In genomic region chr10:13163859-13164258, GRCh38 we compare ENCODE assay signal across 11 cellular contexts. TPM values are rescaled to one million over a fixed set of nuclear protein-coding genes. Genes with fewer than 3 reads are reported as not detected.
DNase-seq lines count a peak whose midpoint lies in the region; TF ChIP-seq lines count a peak whose summit lies in the region.
"Had no signal": no experiment of that assay in that cellular context is flagged by ENCODE, and none has a peak within 500 bp of the region (broad histone marks: within the 10 kb centered on the region; RNA-seq: fewer than 3 reads in every experiment).

No MANE protein-coding gene starts in this region.

- H3K27ac Mint-ChIP-seq in activated CD4-positive, alpha-beta T cell treated with anti-CD3 and anti-CD28 coated beads, Interleukin-2, amount 10 ng/mL, durations not matched to agents 7 days and 5 days, result no peak overlapping the region
- H3K27ac Mint-ChIP-seq in activated CD4-positive, alpha-beta T cell treated with anti-CD3 and anti-CD28 coated beads, Interleukin-2, amount 10 ng/mL, durations not matched to agents 24 days and 14 days, result no peak overlapping the region
- H3K27ac Mint-ChIP-seq in activated naive CD4-positive, alpha-beta T cell treated with anti-CD3 and anti-CD28 coated beads, Interleukin-2, amount 10 ng/mL, durations not matched to agents 7 days and 5 days, result no peak overlapping the region

- H3K4me1 Mint-ChIP-seq in activated CD4-positive, alpha-beta T cell treated with anti-CD3 and anti-CD28 coated beads, Interleukin-2, amount 10 ng/mL, durations not matched to agents 7 days and 5 days, result peaks cover 45% of the 10 kb centered on the region
- peaks cover 23% of the 10 kb centered on the region for H3K4me1 Mint-ChIP-seq in activated CD4-positive, alpha-beta T cell treated with anti-CD3 and anti-CD28 coated beads, Interleukin-2, amount 10 ng/mL, durations not matched to agents 24 days and 14 days
- H3K4me1 Mint-ChIP-seq in activated naive CD4-positive, alpha-beta T cell treated with anti-CD3 and anti-CD28 coated beads, Interleukin-2, amount 10 ng/mL, durations not matched to agents 7 days and 5 days, result peaks cover 34% of the 10 kb centered on the region

- intact Hi-C loops in activated CD4-positive, alpha-beta T cell treated with anti-CD3 and anti-CD28 coated beads, Interleukin-2, amount 10 ng/mL, durations not matched to agents 24 days and 14 days (cut with micrococcal nuclease), result loop anchor here (1.0 kb wide), 1 partner anchor 22 kb away; no protein-coding TSS in a partner anchor

- no peak overlapping the region for H3K4me3 ChIP-seq in osteoblast (ENCODE audit: insufficient read depth, low read length)

- POLR2A ChIA-PET in activated CD4-positive, alpha-beta T cell treated with anti-CD3 and anti-CD28 coated beads, Interleukin-2, amount 10 ng/mL, durations not matched to agents 7 days and 5 days (lab: Charles Lee), result no interaction called here

- CTCF ChIA-PET in activated CD4-positive, alpha-beta T cell treated with anti-CD3 and anti-CD28 coated beads, Interleukin-2, amount 10 ng/mL, durations not matched to agents 7 days and 5 days (lab: Charles Lee), result interaction anchor here (1.4 kb wide), 1 partner anchor 136 kb away, joined by 3 read pairs; the partner anchor contains the start of gene PHYH
- CTCF ChIA-PET in activated naive CD4-positive, alpha-beta T cell treated with anti-CD3 and anti-CD28 coated beads, Interleukin-2, amount 10 ng/mL, durations not matched to agents 7 days and 5 days (lab: Charles Lee), result no interaction called here

- peak overlapping the region; percentile 18 for H3K4me3 Mint-ChIP-seq in activated CD4-positive, alpha-beta T cell treated with anti-CD3 and anti-CD28 coated beads, Interleukin-2, amount 10 ng/mL, durations not matched to agents 7 days and 5 days
- no peak overlapping the region for H3K4me3 Mint-ChIP-seq in activated CD4-positive, alpha-beta T cell treated with anti-CD3 and anti-CD28 coated beads, Interleukin-2, amount 10 ng/mL, durations not matched to agents 24 days and 14 days
- peak overlapping the region; percentile 17 for H3K4me3 Mint-ChIP-seq in activated naive CD4-positive, alpha-beta T cell treated with anti-CD3 and anti-CD28 coated beads, Interleukin-2, amount 10 ng/mL, durations not matched to agents 7 days and 5 days

- peaks cover 13% of the 10 kb centered on the region for H3K4me1 ChIP-seq in osteoblast (ENCODE audit: insufficient read depth, low read length)

- DNase-seq in activated CD4-positive, alpha-beta T cell treated with anti-CD3 and anti-CD28 coated beads, Interleukin-2, amount 10 ng/mL, durations not matched to agents 7 days and 5 days, result no peak
- DNase-seq in activated CD4-positive, alpha-beta T cell treated with anti-CD3 and anti-CD28 coated beads, Interleukin-2, amount 10 ng/mL, durations not matched to agents 24 days and 14 days, result no peak
- no peak for DNase-seq in activated naive CD4-positive, alpha-beta T cell treated with anti-CD3 and anti-CD28 coated beads, Interleukin-2, amount 10 ng/mL, durations not matched to agents 7 days and 5 days
- DNase-seq in activated naive CD4-positive, alpha-beta T cell treated with Interleukin-2 at 50 U/mL for 16 hours, result no peak
- DNase-seq in osteoblast (ENCODE audit: insufficient read length, low spot score, missing footprints), result no peak
- no peak for DNase-seq in NCI-H510A (lab: John Stamatoyannopoulos, UW)
- DNase-seq in DMS79 (lab: John Stamatoyannopoulos, UW), result no peak
- DNase-seq: Caco-2; CD8-positive, alpha-beta memory T cell had no signal

- no peaks in the 10 kb centered on the region for H3K9me3 ChIP-seq in osteoblast (ENCODE audit: low read depth, low read length)
- H3K9me3 ChIP-seq: Caco-2 had no signal

- H3K36me3 Mint-ChIP-seq in activated CD4-positive, alpha-beta T cell treated with anti-CD3 and anti-CD28 coated beads, Interleukin-2, amount 10 ng/mL, durations not matched to agents 7 days and 5 days (ENCODE audit: low read depth), result peaks cover 28% of the 10 kb centered on the region
- peaks cover 28% of the 10 kb centered on the region for H3K36me3 Mint-ChIP-seq in activated CD4-positive, alpha-beta T cell treated with anti-CD3 and anti-CD28 coated beads, Interleukin-2, amount 10 ng/mL, durations not matched to agents 24 days and 14 days (ENCODE audit: low read depth)
- peaks cover 19% of the 10 kb centered on the region for H3K36me3 Mint-ChIP-seq in activated naive CD4-positive, alpha-beta T cell treated with anti-CD3 and anti-CD28 coated beads, Interleukin-2, amount 10 ng/mL, durations not matched to agents 7 days and 5 days

- no peaks in the 10 kb centered on the region for H3K36me3 ChIP-seq in osteoblast (ENCODE audit: insufficient read depth, low read length)

- no peak overlapping the region for H3K4me2 ChIP-seq in osteoblast (ENCODE audit: insufficient read depth, low read length)

- no peaks in the 10 kb centered on the region for H3K27me3 ChIP-seq in osteoblast (ENCODE audit: insufficient read depth, low read length)

- TF ChIP-seq CTCF in VCaP (conservative IDR thresholded peaks at IDR 0.05) (no peak), osteoblast (IDR thresholded peaks at IDR 0.05; ENCODE audit: extremely low read depth, low read depth, low read length) (no peak)

- peak overlapping the region; percentile 11 for H3K27ac ChIP-seq in VCaP
- H3K27ac ChIP-seq in osteoblast (ENCODE audit: low read depth, low read length), result no peak overlapping the region
- H3K27ac ChIP-seq: 22Rv1 had no signal

- H3K79me2 ChIP-seq in osteoblast (ENCODE audit: insufficient read depth, low read length), result peaks cover 18% of the 10 kb centered on the region

- H2AFZ ChIP-seq in osteoblast (ENCODE audit: low read length), result peak overlapping the region; percentile 78

- H4K20me1 ChIP-seq in osteoblast (ENCODE audit: insufficient read depth, low read length), result no peaks in the 10 kb centered on the region

- no peaks in the 10 kb centered on the region for H3K27me3 Mint-ChIP-seq in activated CD4-positive, alpha-beta T cell treated with anti-CD3 and anti-CD28 coated beads, Interleukin-2, amount 10 ng/mL, durations not matched to agents 7 days and 5 days
- no peaks in the 10 kb centered on the region for H3K27me3 Mint-ChIP-seq in activated CD4-positive, alpha-beta T cell treated with anti-CD3 and anti-CD28 coated beads, Interleukin-2, amount 10 ng/mL, durations not matched to agents 24 days and 14 days
- H3K27me3 Mint-ChIP-seq in activated naive CD4-positive, alpha-beta T cell treated with anti-CD3 and anti-CD28 coated beads, Interleukin-2, amount 10 ng/mL, durations not matched to agents 7 days and 5 days, result no peaks in the 10 kb centered on the region

- no peaks in the 10 kb centered on the region for H3K9me3 Mint-ChIP-seq in activated CD4-positive, alpha-beta T cell treated with anti-CD3 and anti-CD28 coated beads, Interleukin-2, amount 10 ng/mL, durations not matched to agents 7 days and 5 days
- H3K9me3 Mint-ChIP-seq in activated CD4-positive, alpha-beta T cell treated with anti-CD3 and anti-CD28 coated beads, Interleukin-2, amount 10 ng/mL, durations not matched to agents 24 days and 14 days, result no peaks in the 10 kb centered on the region
- no peaks in the 10 kb centered on the region for H3K9me3 Mint-ChIP-seq in activated naive CD4-positive, alpha-beta T cell treated with anti-CD3 and anti-CD28 coated beads, Interleukin-2, amount 10 ng/mL, durations not matched to agents 7 days and 5 days
- H3K9me3 Mint-ChIP-seq: CD8-positive, alpha-beta memory T cell had no signal

RNA-seq across cellular contexts. Expression of gene MCM10, which starts 2.5 kb away (rescaled TPM):
- total RNA-seq in activated CD4-positive, alpha-beta T cell treated with anti-CD3 and anti-CD28 coated beads, Interleukin-2, amount 10 ng/mL, durations not matched to agents 7 days and 5 days, result 10 to 100 TPM; 57.4 to 65.4 TPM
- total RNA-seq in activated CD4-positive, alpha-beta T cell treated with anti-CD3 and anti-CD28 coated beads, Interleukin-2, amount 10 ng/mL, durations not matched to agents 24 days and 14 days, result 107 and 112 TPM in 2 replicates
- total RNA-seq in osteoblast, result 1.4 and 2.4 TPM in 2 replicates

Comparison
In these comparisons a context has a peak if more than half of its experiments do, and no peak if none do; other contexts are left out.
1. RNA of gene MCM10, which starts 2.5 kb away (total RNA-seq): 107 to 112 TPM in activated CD4-positive, alpha-beta T cell treated with anti-CD3 and anti-CD28 coated beads, Interleukin-2, amount 10 ng/mL, durations not matched to agents 24 days and 14 days and 57.4 to 65.4 TPM in activated CD4-positive, alpha-beta T cell treated with anti-CD3 and anti-CD28 coated beads, Interleukin-2, amount 10 ng/mL, durations not matched to agents 7 days and 5 days; 1.4 to 2.4 TPM in osteoblast; every median in the first group is over 10 times any median in the second.